ENCODE assay signal across 23 cellular contexts in genomic region chrX:10524578-10524977, GRCh38.
"Had no signal": no experiment of that assay in that cellular context is flagged by ENCODE, and none has a peak within 500 bp of the region (broad histone marks: within the 10 kb centered on the region; RNA-seq: fewer than 3 reads in every experiment).

No MANE protein-coding gene starts in this region.

- H3K4me3 Mint-ChIP-seq: activated naive CD8-positive, alpha-beta T cell; activated T-helper 17 cell treated with anti-CD3 and anti-CD28 coated beads, Interleukin-2, amount 50 U/mL, for 72 hours; natural killer cell; stimulated activated naive CD8-positive, alpha-beta T cell treated with anti-CD3 and anti-CD28 coated beads, Interleukin-15, amount 100 ng/mL, for 72 hours; T-cell; T-helper 2 cell treated with Interferon-gamma antibody and Interleukin-4, amounts not matched to agents 5 μg/mL and 100 μg/mL, for 36 hours had no signal

- H3K27me3 ChIP-seq: heart right ventricle, left lung, tibial artery had no signal

- H3K36me3 ChIP-seq: left lung, tibial artery had no signal

- H3K4me3 ChIP-seq: heart right ventricle, left lung, tibial artery had no signal

- ATAC-seq: activated T-helper 17 cell treated with anti-CD3 and anti-CD28 coated beads, Interleukin-2, amount 50 U/mL, for 72 hours; left lung; natural killer cell; stimulated activated naive CD8-positive, alpha-beta T cell treated with anti-CD3 and anti-CD28 coated beads, Interleukin-15, amount 100 ng/mL, for 72 hours; T-cell had no signal

- H3K9me3 ChIP-seq: heart right ventricle, left lung, SK-N-SH, tibial artery had no signal

- DNase-seq: activated CD4-positive, alpha-beta T cell treated with anti-CD3 and anti-CD28 coated beads for 1 hour; activated CD4-positive, alpha-beta T cell treated with anti-CD3 and anti-CD28 coated beads, Interleukin-2, amount 50 U/mL, for 1 hour; activated naive CD4-positive, alpha-beta T cell; activated T-cell treated with anti-CD3 and anti-CD28 coated beads, Interleukin-2, amount 50 U/mL, for 1 hour; amniotic stem cell; cortex of kidney; heart right ventricle; left lung; mammary epithelial cell; midbrain; natural killer cell; retina; SK-N-SH; stimulated activated CD4-positive, alpha-beta T cell treated with anti-CD3 and anti-CD28 coated beads, Interleukin-12 subunit alpha, Interleukin-12 subunit beta, amount 100 ng/mL, for 4 hours; stimulated activated CD4-positive, alpha-beta T cell treated with anti-CD3 and anti-CD28 coated beads, Interleukin-4, amount 100 ng/mL, for 4 hours; stimulated activated naive CD8-positive, alpha-beta T cell treated with anti-CD3 and anti-CD28 coated beads, Interleukin-15, amount 100 ng/mL, for 72 hours; T-cell; tibial artery had no signal

- H3K27ac Mint-ChIP-seq: activated naive CD8-positive, alpha-beta T cell; activated T-helper 17 cell treated with anti-CD3 and anti-CD28 coated beads, Interleukin-2, amount 50 U/mL, for 72 hours; natural killer cell; progenitor cell of endocrine pancreas; stimulated activated naive CD8-positive, alpha-beta T cell treated with anti-CD3 and anti-CD28 coated beads, Interleukin-15, amount 100 ng/mL, for 72 hours; T-cell; T-helper 2 cell treated with Interferon-gamma antibody and Interleukin-4, amounts not matched to agents 5 μg/mL and 100 μg/mL, for 36 hours had no signal

- H3K27ac ChIP-seq: epithelial cell of prostate, heart right ventricle, left lung, tibial artery had no signal

- H3K9me3 Mint-ChIP-seq: natural killer cell; T-helper 2 cell treated with Interferon-gamma antibody and Interleukin-4, amounts not matched to agents 5 μg/mL and 100 μg/mL, for 36 hours had no signal

- H3K4me1 ChIP-seq: left lung, tibial artery had no signal

- H3K36me3 Mint-ChIP-seq: activated naive CD8-positive, alpha-beta T cell; natural killer cell; T-cell had no signal

- H3K27me3 Mint-ChIP-seq: activated naive CD8-positive, alpha-beta T cell; activated T-helper 17 cell treated with anti-CD3 and anti-CD28 coated beads, Interleukin-2, amount 50 U/mL, for 72 hours; progenitor cell of endocrine pancreas; stimulated activated naive CD8-positive, alpha-beta T cell treated with anti-CD3 and anti-CD28 coated beads, Interleukin-15, amount 100 ng/mL, for 72 hours had no signal

- H3K4me1 Mint-ChIP-seq: activated T-helper 17 cell treated with anti-CD3 and anti-CD28 coated beads, Interleukin-2, amount 50 U/mL, for 72 hours; natural killer cell; stimulated activated naive CD8-positive, alpha-beta T cell treated with anti-CD3 and anti-CD28 coated beads, Interleukin-15, amount 100 ng/mL, for 72 hours; T-cell had no signal
